Comparison of ENCODE assay signal across 8 cellular contexts in the genomic region with DNA sequence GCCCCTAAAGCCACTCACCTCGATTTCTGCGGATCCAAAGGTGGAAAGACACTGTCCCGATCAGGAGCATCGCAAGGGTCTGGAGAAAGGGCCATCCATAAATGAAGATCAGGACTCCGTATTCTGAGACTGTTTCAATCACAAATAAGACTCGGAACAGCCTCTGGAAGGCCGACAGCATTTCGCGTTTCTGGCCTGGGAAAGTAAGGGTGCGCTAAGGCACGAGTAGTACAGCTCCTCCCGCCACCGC. TPM values are rescaled to one million over a fixed set of nuclear protein-coding genes. Genes with fewer than 3 reads are reported as not detected.
DNase-seq lines count a peak whose midpoint lies in the region; ATAC-seq and TF ChIP-seq lines count a peak whose summit lies in the region.

No MANE protein-coding gene starts in this region.

- peaks cover 28% of the 10 kb centered on the region for H3K27me3 Mint-ChIP-seq in endodermal cell (ENCODE audit: insufficient read depth)

- H3K9me3 Mint-ChIP-seq in endodermal cell, result peaks cover 19% of the 10 kb centered on the region

- H3K27me3 ChIP-seq in endodermal cell (ENCODE audit: control insufficient read depth, insufficient read depth, low read length, poor library complexity, severe bottlenecking), result no peaks in the 10 kb centered on the region

- no peaks in the 10 kb centered on the region for H3K36me3 ChIP-seq in endodermal cell (ENCODE audit: control insufficient read depth, insufficient read depth, low read length)

- H3K4me3 Mint-ChIP-seq in endodermal cell, result peak overlapping the region; percentile 91

- H3K4me1 Mint-ChIP-seq in endodermal cell, result peaks cover 11% of the 10 kb centered on the region

- peak overlapping the region; percentile 90 for H3K27ac Mint-ChIP-seq in endodermal cell

- no peaks in the 10 kb centered on the region for H3K9me3 ChIP-seq in endodermal cell (ENCODE audit: control insufficient read depth, low read length)

- H3K4me3 ChIP-seq in endodermal cell (ENCODE audit: low read length), result peak overlapping the region; percentile 83

- peak overlapping the region; percentile 71 for H3K9ac ChIP-seq in endodermal cell (ENCODE audit: extremely low read depth, low read length, poor library complexity, severe bottlenecking)

- H3K4me1 ChIP-seq in endodermal cell (ENCODE audit: control insufficient read depth, insufficient read depth, low read length), result no peaks in the 10 kb centered on the region

- ATAC-seq in omental fat pad (ENCODE audit: low FRiP score), result peak; percentile 25
- ATAC-seq in HG03354 (IDR thresholded peaks at IDR 0.05; ENCODE audit: poor library complexity, severe bottlenecking, unreplicated experiment), result no peak
- no peak for ATAC-seq in HG03159 (IDR thresholded peaks at IDR 0.05; ENCODE audit: unreplicated experiment)
- no peak for ATAC-seq in GM21737 (IDR thresholded peaks at IDR 0.05; ENCODE audit: unreplicated experiment)

- DNase-seq in NCI-H1436 (lab: John Stamatoyannopoulos, UW), result peak; percentile 25
- no peak for DNase-seq in NCI-H1436 treated with DMSO at 0.1 percent for 48 hours (lab: John Stamatoyannopoulos, UW)
- DNase-seq in NCI-H345 (lab: John Stamatoyannopoulos, UW), result peak; percentile 49
- DNase-seq in endodermal cell, result no peak
- DNase-seq in omental fat pad (ENCODE audit: low spot score), result no peak

- peaks cover 34% of the 10 kb centered on the region for H3K36me3 Mint-ChIP-seq in endodermal cell (ENCODE audit: low read depth)

- no peak overlapping the region for H3K27ac ChIP-seq in endodermal cell (ENCODE audit: low read depth, low read length)

- 10 to 21% methylated on average over 13 of the region's 13 CpGs for WGBS in endodermal cell (ENCODE audit: insufficient coverage in 1 of 2, insufficient read length in 1 of 2), 2 experiments

- TF ChIP-seq CTCF in endodermal cell (conservative IDR thresholded peaks at IDR 0.05), result no peak
- no peak for TF ChIP-seq CTCF in omental fat pad (IDR thresholded peaks at IDR 0.05)

RNA-seq across cellular contexts. Expression of a gene that starts 44.6 kb away (rescaled TPM):
- total RNA-seq in endodermal cell, result not detected
- not detected for polyA plus RNA-seq in endodermal cell (2013, experiment 1 of 2)
- polyA plus RNA-seq in endodermal cell (2013, experiment 2 of 2), result not detected
- total RNA-seq in omental fat pad, result not detected

RNA-seq across cellular contexts. Expression of a gene that starts 46.5 kb away (rescaled TPM):
- total RNA-seq in endodermal cell (1 to 10 TPM; 5.4 to 7.1 TPM), omental fat pad (1 to 10 TPM in 2 of 4 donors, under 1 TPM in 2; 0.79 to 2.5 (median 1.1) TPM)
- polyA plus RNA-seq in endodermal cell (2013, experiment 1 of 2), result 6.2 TPM
- polyA plus RNA-seq in endodermal cell (2013, experiment 2 of 2), result 5.6 TPM

RNA-seq across cellular contexts. Expression of a gene that starts 53.0 kb away (rescaled TPM):
- not detected for total RNA-seq in endodermal cell
- not detected for polyA plus RNA-seq in endodermal cell (2013, experiment 1 of 2)
- polyA plus RNA-seq in endodermal cell (2013, experiment 2 of 2), result not detected
- total RNA-seq in omental fat pad, result not detected

Comparison
In these comparisons a context has a peak if more than half of its experiments do, and no peak if none do; other contexts are left out.
1. DNase-seq: peak in NCI-H1436 (single experiment) and NCI-H345 (single experiment); none in NCI-H1436 treated with DMSO at 0.1 percent for 48 hours (single experiment), endodermal cell (single experiment) and omental fat pad (single experiment).